ENCODE assay signal across 8 cellular contexts in genomic region chr3:46987485-46988401, GRCh38. TPM values are rescaled to one million over a fixed set of nuclear protein-coding genes. Genes with fewer than 3 reads are reported as not detected.
DNase-seq lines count a peak whose midpoint lies in the region; ATAC-seq and TF ChIP-seq lines count a peak whose summit lies in the region.

No MANE protein-coding gene starts in this region.

- H3K4me1 ChIP-seq in CD4-positive, alpha-beta memory T cell (ENCODE audit: insufficient read depth, low read length): peaks cover 88% of the 10 kb centered on the region

- H3K9me3 ChIP-seq in CD4-positive, alpha-beta memory T cell (ENCODE audit: control insufficient read depth in 1 of 2, low read length in 2 of 2): no peaks in the 10 kb centered on the region

- peaks cover 4 to 42% of the 10 kb centered on the region in 2 donors for H3K36me3 Mint-ChIP-seq in CD4-positive, alpha-beta memory T cell

- peak; percentile 57 for ATAC-seq in GM21528 (IDR thresholded peaks at IDR 0.05; ENCODE audit: low FRiP score, unreplicated experiment)

- CTCF ChIA-PET in CD4-positive, alpha-beta memory T cell (lab: Charles Lee; ENCODE audit: partially characterized antibody): interaction anchor here (0.6 to 3.6 kb wide), 9 partner anchors 9 to 93 kb away, joined by 3 to 16 read pairs (median 5); partner anchors contain the start of genes CCDC12 and NBEAL2

- H3K27ac ChIP-seq in CD4-positive, alpha-beta memory T cell (ENCODE audit: low read depth, low read length): peak overlapping the region; percentile 76
- H3K27ac ChIP-seq in skin epidermis: peak overlapping the region in 20 of 21 experiments; percentile 44 to 94 (median 73)

- DNase-seq in CD4-positive, alpha-beta memory T cell: peak; percentile 91 to 94 (median 94)
- DNase-seq in KBM-7 (peak; percentile 84), epithelial cell of esophagus (ENCODE audit: low read depth) (peak; percentile 81), hippocampal formation (lab: John Stamatoyannopoulos, UW) (no peak), NCI-H1417 (lab: John Stamatoyannopoulos, UW) (no peak)
- peak; percentile 86 for DNase-seq in activated CD4-positive, alpha-beta T cell treated with anti-CD3 and anti-CD28 coated beads, Interleukin-2, amount 50 U/mL, for 1 hour

- no peaks in the 10 kb centered on the region for H3K27me3 Mint-ChIP-seq in CD4-positive, alpha-beta memory T cell

- peak overlapping the region; percentile 86 to 98 (median 96) for H3K27ac Mint-ChIP-seq in CD4-positive, alpha-beta memory T cell

- H3K27me3 ChIP-seq in CD4-positive, alpha-beta memory T cell (ENCODE audit: insufficient read depth, low read length): no peaks in the 10 kb centered on the region

- H3K36me3 ChIP-seq in CD4-positive, alpha-beta memory T cell (ENCODE audit: insufficient read depth, low read length): peaks cover 27% of the 10 kb centered on the region

- H3K4me3 ChIP-seq in CD4-positive, alpha-beta memory T cell (ENCODE audit: low read length in 2 of 2): peak overlapping the region; percentile 57 to 66
- no peak overlapping the region for H3K4me3 ChIP-seq in epithelial cell of esophagus (ENCODE audit: low read length)
- H3K4me3 ChIP-seq in skin epidermis: peak overlapping the region in 5 of 7 experiments; percentile 6 to 31 (median 22)

- no peak for TF ChIP-seq CTCF in epithelial cell of esophagus (IDR thresholded peaks at IDR 0.05; ENCODE audit: insufficient read depth, low read depth, low read length, missing control alignments)

- H3K9me3 Mint-ChIP-seq in CD4-positive, alpha-beta memory T cell: no peaks in the 10 kb centered on the region

- POLR2A ChIA-PET in CD4-positive, alpha-beta memory T cell (lab: Charles Lee; ENCODE audit: partially characterized antibody): interaction anchor here (0.7 to 11.1 kb wide), 20 partner anchors 10 to 295 kb away, joined by 3 to 222 read pairs (median 3); partner anchors contain the start of genes CCDC12 and NBEAL2

- intact Hi-C loops in CD4-positive, alpha-beta memory T cell (cut with micrococcal nuclease): loop anchor here (1.0 to 5.0 kb wide), 3 partner anchors 8 to 295 kb away; partner anchors contain the start of genes ALS2CL and NBEAL2

- peaks cover 54 to 92% (median 77%) of the 10 kb centered on the region in 4 donors for H3K4me1 Mint-ChIP-seq in CD4-positive, alpha-beta memory T cell

- H3K4me3 Mint-ChIP-seq in CD4-positive, alpha-beta memory T cell: peak overlapping the region; percentile 83 to 91 (median 86)

- in situ Hi-C loops in KBM-7 (cut with MboI; ENCODE audit: low pct_unique_long_range_greater_than_20kb, low sequenced_read_pairs): no loop called here

RNA-seq across cellular contexts. Expression of gene NBEAL2, which starts 8.3 kb away (rescaled TPM):
- total RNA-seq in CD4-positive, alpha-beta memory T cell: 100 to 1,000 TPM; 144 to 147 TPM
- 10 to 100 TPM in 1 of 2 donors, 1 to 10 TPM in 1; 4.5 to 16.0 TPM for polyA plus RNA-seq in CD4-positive, alpha-beta memory T cell

RNA-seq across cellular contexts. Expression of gene CCDC12, which starts 11.2 kb away (rescaled TPM):
- total RNA-seq in CD4-positive, alpha-beta memory T cell: 10 to 100 TPM; 59.3 to 59.4 TPM
- 100 to 1,000 TPM in 1 of 2 donors, 10 to 100 TPM in 1; 86.5 to 102 TPM for polyA plus RNA-seq in CD4-positive, alpha-beta memory T cell

Comparison
In these comparisons a context has a peak if more than half of its experiments do, and no peak if none do; other contexts are left out.
1. DNase-seq: peak in CD4-positive, alpha-beta memory T cell (5 of 5), KBM-7 (single experiment), activated CD4-positive, alpha-beta T cell treated with anti-CD3 and anti-CD28 coated beads, Interleukin-2, amount 50 U/mL, for 1 hour (single experiment) and epithelial cell of esophagus (single experiment); none in hippocampal formation (0 of 2) and NCI-H1417 (0 of 3).